In genomic region chr15:62346168-62346567, GRCh38 we compare ENCODE assay signal across 39 cellular contexts.
"Had no signal": no experiment of that assay in that cellular context is flagged by ENCODE, and none has a peak within 500 bp of the region (broad histone marks: within the 10 kb centered on the region; RNA-seq: fewer than 3 reads in every experiment).

No MANE protein-coding gene starts in this region.

- H3K9me3 ChIP-seq: adrenal gland, ascending aorta, body of pancreas, breast epithelium had no signal

- H3K27me3 Mint-ChIP-seq: activated naive CD8-positive, alpha-beta T cell had no signal

- H3K4me1 ChIP-seq: adrenal gland, ascending aorta, body of pancreas, breast epithelium had no signal

- H3K4me3 ChIP-seq: adrenal gland, ascending aorta, body of pancreas, breast epithelium, cardiac muscle cell had no signal

- ATAC-seq: activated naive CD4-positive, alpha-beta T cell treated with anti-CD3 and anti-CD28 coated beads, Interleukin-2, amount 50 U/mL, for 72 hours; activated naive CD8-positive, alpha-beta T cell treated with anti-CD3 and anti-CD28 coated beads, Interleukin-2, amount 50 U/mL, for 24 hours; activated T-cell treated with anti-CD3 and anti-CD28 coated beads, Interleukin-2, amount 50 U/mL, for 4 hours; activated T-cell treated with anti-CD3 and anti-CD28 coated beads, Interleukin-2, amount 50 U/mL, for 72 hours; activated T-helper 17 cell treated with anti-CD3 and anti-CD28 coated beads, Interleukin-2, amount 50 U/mL, for 72 hours; body of pancreas had no signal

- DNase-seq: activated effector memory CD4-positive, alpha-beta T cell treated with anti-CD3 and anti-CD28 coated beads, Interleukin-2, amount 50 U/mL, for 16 hours; activated effector memory CD4-positive, alpha-beta T cell treated with Interleukin-2 at 50 U/mL for 16 hours; activated gamma-delta T cell; activated gamma-delta T cell treated with Interleukin-2 at 50 U/mL for 16 hours; activated naive CD4-positive, alpha-beta T cell; activated naive CD4-positive, alpha-beta T cell treated with anti-CD3 and anti-CD28 coated beads for 36 hours; activated naive CD4-positive, alpha-beta T cell treated with anti-CD3 and anti-CD28 coated beads, Interleukin-2, amount 10 ng/mL, durations not matched to agents 7 days and 5 days; activated naive CD4-positive, alpha-beta T cell treated with anti-CD3 and anti-CD28 coated beads, Interleukin-2, amount 50 U/mL, for 16 hours; activated naive CD4-positive, alpha-beta T cell treated with Interleukin-2 at 50 U/mL for 16 hours; activated naive CD8-positive, alpha-beta T cell treated with anti-CD3 and anti-CD28 coated beads for 36 hours; activated naive CD8-positive, alpha-beta T cell treated with anti-CD3 and anti-CD28 coated beads, Interleukin-2, amount 10 ng/mL, durations not matched to agents 7 days and 5 days; activated naive CD8-positive, alpha-beta T cell treated with anti-CD3 and anti-CD28 coated beads, Interleukin-2, amount 50 U/mL, for 24 hours; activated T-cell treated with anti-CD3 and anti-CD28 coated beads, Interleukin-2, amount 50 U/mL, for 24 hours; activated T-cell treated with anti-CD3 and anti-CD28 coated beads, Interleukin-2, amount 50 U/mL, for 4 hours; activated T-cell treated with anti-CD3 and anti-CD28 coated beads, Interleukin-2, amount 50 U/mL, for 48 hours; activated T-cell treated with anti-CD3 and anti-CD28 coated beads, Interleukin-2, amount 50 U/mL, for 72 hours; adrenal gland; amniotic stem cell; amygdala; anterior cingulate cortex; aorta; body of pancreas; brain microvascular endothelial cell; caudate nucleus; central memory CD4-positive, alpha-beta T cell; cerebellar nuclear complex had no signal

- H3K27me3 ChIP-seq: adrenal gland, ascending aorta, body of pancreas, brain microvascular endothelial cell, breast epithelium had no signal

- H3K27ac Mint-ChIP-seq: activated naive CD4-positive, alpha-beta T cell treated with anti-CD3 and anti-CD28 coated beads for 36 hours; activated naive CD4-positive, alpha-beta T cell treated with anti-CD3 and anti-CD28 coated beads, Interleukin-2, amount 10 ng/mL, durations not matched to agents 7 days and 5 days; activated naive CD4-positive, alpha-beta T cell treated with anti-CD3 and anti-CD28 coated beads, Interleukin-2, amount 50 U/mL, for 24 hours; activated naive CD4-positive, alpha-beta T cell treated with anti-CD3 and anti-CD28 coated beads, Interleukin-2, amount 50 U/mL, for 72 hours; activated naive CD8-positive, alpha-beta T cell; activated naive CD8-positive, alpha-beta T cell treated with anti-CD3 and anti-CD28 coated beads for 36 hours; activated naive CD8-positive, alpha-beta T cell treated with anti-CD3 and anti-CD28 coated beads, Interleukin-2, amount 10 ng/mL, durations not matched to agents 7 days and 5 days; activated naive CD8-positive, alpha-beta T cell treated with anti-CD3 and anti-CD28 coated beads, Interleukin-2, amount 50 U/mL, for 24 hours; activated T-cell treated with anti-CD3 and anti-CD28 coated beads, Interleukin-2, amount 50 U/mL, for 24 hours; activated T-cell treated with anti-CD3 and anti-CD28 coated beads, Interleukin-2, amount 50 U/mL, for 72 hours; activated T-helper 1 cell treated with anti-CD3 and anti-CD28 coated beads, Interleukin-12 subunit alpha, Interleukin-12 subunit beta, Interleukin-2, Interleukin-4 antibody, amounts not matched to agents 30 ng/mL and 10 ng/mL and 1 ng/mL, durations not matched to agents 14 hours and 24 hours and 36 hours; activated T-helper 17 cell treated with anti-CD3 and anti-CD28 coated beads, Interleukin-2, amount 50 U/mL, for 72 hours; activated T-helper 2 cell treated with anti-CD3 and anti-CD28 coated beads, Interferon-gamma antibody, Interleukin-2, Interleukin-4, amounts not matched to agents 10 μg/mL and 5 μg/mL and 100 μg/mL, durations not matched to agents 14 hours and 24 hours and 36 hours; brain had no signal

- H3K36me3 ChIP-seq: adrenal gland, ascending aorta, brain microvascular endothelial cell, breast epithelium, cardiac muscle cell had no signal

- H3K9me3 Mint-ChIP-seq: activated naive CD4-positive, alpha-beta T cell treated with anti-CD3 and anti-CD28 coated beads, Interleukin-2, amount 10 ng/mL, durations not matched to agents 7 days and 5 days; activated naive CD4-positive, alpha-beta T cell treated with anti-CD3 and anti-CD28 coated beads, Interleukin-2, amount 50 U/mL, for 24 hours; activated naive CD4-positive, alpha-beta T cell treated with anti-CD3 and anti-CD28 coated beads, Interleukin-2, amount 50 U/mL, for 72 hours; activated naive CD8-positive, alpha-beta T cell treated with anti-CD3 and anti-CD28 coated beads, Interleukin-2, amount 10 ng/mL, durations not matched to agents 7 days and 5 days; activated T-cell treated with anti-CD3 and anti-CD28 coated beads, Interleukin-2, amount 50 U/mL, for 24 hours; activated T-cell treated with anti-CD3 and anti-CD28 coated beads, Interleukin-2, amount 50 U/mL, for 4 hours; activated T-cell treated with anti-CD3 and anti-CD28 coated beads, Interleukin-2, amount 50 U/mL, for 72 hours; activated T-helper 1 cell treated with anti-CD3 and anti-CD28 coated beads, Interleukin-12 subunit alpha, Interleukin-12 subunit beta, Interleukin-2, Interleukin-4 antibody, amounts not matched to agents 30 ng/mL and 10 ng/mL and 1 ng/mL, durations not matched to agents 14 hours and 24 hours and 36 hours; activated T-helper 17 cell treated with anti-CD3 and anti-CD28 coated beads, Interleukin-2, amount 50 U/mL, for 72 hours; activated T-helper 2 cell treated with anti-CD3 and anti-CD28 coated beads, Interferon-gamma antibody, Interleukin-2, Interleukin-4, amounts not matched to agents 10 μg/mL and 5 μg/mL and 100 μg/mL, durations not matched to agents 14 hours and 24 hours and 36 hours; central memory CD8-positive, alpha-beta T cell had no signal

- H3K27ac ChIP-seq: adrenal gland, ascending aorta, body of pancreas, brain microvascular endothelial cell, breast epithelium, cardiac muscle cell had no signal

- FAIRE-seq: astrocyte, bronchial epithelial cell had no signal

- H3K4me3 Mint-ChIP-seq: activated naive CD4-positive, alpha-beta T cell treated with anti-CD3 and anti-CD28 coated beads for 36 hours; activated naive CD4-positive, alpha-beta T cell treated with anti-CD3 and anti-CD28 coated beads, Interleukin-2, amount 10 ng/mL, durations not matched to agents 7 days and 5 days; activated naive CD4-positive, alpha-beta T cell treated with anti-CD3 and anti-CD28 coated beads, Interleukin-2, amount 50 U/mL, for 24 hours; activated naive CD8-positive, alpha-beta T cell; activated naive CD8-positive, alpha-beta T cell treated with anti-CD3 and anti-CD28 coated beads for 36 hours; activated naive CD8-positive, alpha-beta T cell treated with anti-CD3 and anti-CD28 coated beads, Interleukin-2, amount 10 ng/mL, durations not matched to agents 7 days and 5 days; activated naive CD8-positive, alpha-beta T cell treated with anti-CD3 and anti-CD28 coated beads, Interleukin-2, amount 50 U/mL, for 24 hours; activated T-cell treated with anti-CD3 and anti-CD28 coated beads, Interleukin-2, amount 50 U/mL, for 24 hours; activated T-cell treated with anti-CD3 and anti-CD28 coated beads, Interleukin-2, amount 50 U/mL, for 4 hours; activated T-cell treated with anti-CD3 and anti-CD28 coated beads, Interleukin-2, amount 50 U/mL, for 72 hours; activated T-helper 1 cell treated with anti-CD3 and anti-CD28 coated beads, Interleukin-12 subunit alpha, Interleukin-12 subunit beta, Interleukin-2, Interleukin-4 antibody, amounts not matched to agents 30 ng/mL and 10 ng/mL and 1 ng/mL, durations not matched to agents 14 hours and 24 hours and 36 hours; activated T-helper 17 cell treated with anti-CD3 and anti-CD28 coated beads, Interleukin-2, amount 50 U/mL, for 72 hours; brain; central memory CD8-positive, alpha-beta T cell had no signal

- H3K36me3 Mint-ChIP-seq: activated naive CD4-positive, alpha-beta T cell treated with anti-CD3 and anti-CD28 coated beads, Interleukin-2, amount 10 ng/mL, durations not matched to agents 7 days and 5 days; activated naive CD4-positive, alpha-beta T cell treated with anti-CD3 and anti-CD28 coated beads, Interleukin-2, amount 50 U/mL, for 24 hours; activated naive CD8-positive, alpha-beta T cell; activated naive CD8-positive, alpha-beta T cell treated with anti-CD3 and anti-CD28 coated beads for 36 hours; activated naive CD8-positive, alpha-beta T cell treated with anti-CD3 and anti-CD28 coated beads, Interleukin-2, amount 10 ng/mL, durations not matched to agents 7 days and 5 days; brain had no signal
